In the genomic region with DNA sequence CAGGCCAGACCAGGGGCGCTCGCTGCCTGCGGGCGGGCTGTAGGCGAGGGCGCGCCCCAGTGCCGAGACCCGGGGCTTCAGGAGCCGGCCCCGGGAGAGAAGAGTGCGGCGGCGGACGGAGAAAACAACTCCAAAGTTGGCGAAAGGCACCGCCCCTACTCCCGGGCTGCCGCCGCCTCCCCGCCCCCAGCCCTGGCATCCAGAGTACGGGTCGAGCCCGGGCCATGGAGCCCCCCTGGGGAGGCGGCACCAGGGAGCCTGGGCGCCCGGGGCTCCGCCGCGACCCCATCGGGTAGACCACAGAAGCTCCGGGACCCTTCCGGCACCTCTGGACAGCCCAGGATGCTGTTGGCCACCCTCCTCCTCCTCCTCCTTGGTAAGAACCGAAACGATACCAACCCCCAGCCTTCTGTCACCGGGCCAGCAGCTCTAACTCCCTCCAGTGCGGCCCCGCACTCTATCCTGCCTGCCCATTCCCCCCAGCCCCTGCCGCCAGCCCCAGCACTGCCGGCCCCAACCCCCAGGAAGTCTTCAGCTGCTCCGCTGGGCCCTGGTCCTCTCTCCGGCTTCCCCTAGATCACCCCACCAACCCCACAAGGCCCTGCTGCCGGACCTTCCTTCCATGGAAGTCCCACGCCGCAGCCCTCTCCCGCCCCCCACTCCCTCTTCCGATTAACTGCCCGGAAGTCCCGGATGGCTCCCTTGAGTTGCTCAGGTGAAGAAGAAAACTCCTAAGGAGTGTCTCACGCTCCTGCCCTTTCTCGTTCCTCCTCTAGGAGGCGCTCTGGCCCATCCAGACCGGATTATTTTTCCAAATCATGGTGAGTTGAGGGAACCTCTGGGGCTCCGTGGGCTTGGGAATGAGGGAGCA, we compare ENCODE assay signal across 8 cellular contexts. TPM values are rescaled to one million over a fixed set of nuclear protein-coding genes. Genes with fewer than 3 reads are reported as not detected.
A peak's percentile ranks its signal among the peaks of the same experiment; 100 is the strongest.
DNase-seq lines count a peak whose midpoint lies in the region; ATAC-seq, FAIRE-seq and TF ChIP-seq lines count a peak whose summit lies in the region.

No MANE protein-coding gene starts in this region.

- peak overlapping the region; percentile 88 to 89 for H3K4me3 ChIP-seq in neuronal stem cell (ENCODE audit: low read length in 2 of 2)

- peaks cover 8 to 29% of the 10 kb centered on the region in 2 donors for H3K36me3 ChIP-seq in neuronal stem cell (replicated peaks in 1 of 2; ENCODE audit: control insufficient read depth in 2 of 2, insufficient read depth in 2 of 2, low read length in 2 of 2)

- H3K18ac ChIP-seq in neuronal stem cell (ENCODE audit: low read length) = peak overlapping the region; percentile 93

- H3K4me1 Mint-ChIP-seq in IgD-negative memory B cell = peaks cover 12 to 23% (median 17%) of the 10 kb centered on the region in 3 donors

- peak overlapping the region; percentile 85 for H3K4me2 ChIP-seq in neuronal stem cell (ENCODE audit: insufficient read depth, low read length, poor library complexity, severe bottlenecking)

- ATAC-seq in GM21381 (IDR thresholded peaks at IDR 0.05; ENCODE audit: unreplicated experiment) = peak; percentile 25
- ATAC-seq in foreskin keratinocyte = peak; percentile 62

- H3K9me3 ChIP-seq in neuronal stem cell (replicated peaks in 1 of 2; ENCODE audit: control insufficient read depth in 2 of 2, insufficient read depth in 1 of 2, low read depth in 1 of 2, low read length in 2 of 2) = no peaks in the 10 kb centered on the region

- H3K4ac ChIP-seq in neuronal stem cell (ENCODE audit: low read length) = no peak overlapping the region

- H3K36me3 Mint-ChIP-seq in IgD-negative memory B cell = peaks cover 9% of the 10 kb centered on the region

- peak overlapping the region; percentile 66 for H2BK5ac ChIP-seq in neuronal stem cell (ENCODE audit: low read length)

- peak overlapping the region; percentile 76 for H3K14ac ChIP-seq in neuronal stem cell (ENCODE audit: low read length)

- peak overlapping the region; percentile 54 for H2BK120ac ChIP-seq in neuronal stem cell (ENCODE audit: low read depth, low read length)

- H2BK12ac ChIP-seq in neuronal stem cell (ENCODE audit: low read length) = no peak overlapping the region

- no peaks in the 10 kb centered on the region for H3K9me3 Mint-ChIP-seq in IgD-negative memory B cell

- peak overlapping the region; percentile 80 for H3K23ac ChIP-seq in neuronal stem cell (ENCODE audit: low read depth, low read length, poor library complexity)

- H2AFZ ChIP-seq in neuronal stem cell (ENCODE audit: low read length) = peak overlapping the region; percentile 95

- TF ChIP-seq CTCF in foreskin keratinocyte (conservative IDR thresholded peaks at IDR 0.05) = peak; percentile 98

- H3K9ac ChIP-seq in neuronal stem cell (ENCODE audit: low read depth, low read length, poor library complexity) = peak overlapping the region; percentile 71

- H3K79me1 ChIP-seq in neuronal stem cell (ENCODE audit: low read depth, low read length) = no peaks in the 10 kb centered on the region

- peak; percentile 80 for DNase-seq in D341Med (ENCODE audit: low spot score)
- peak; percentile 58 for DNase-seq in RCC 7860 (ENCODE audit: low spot score)
- peak; percentile 91 for DNase-seq in activated effector memory CD4-positive, alpha-beta T cell treated with anti-CD3 and anti-CD28 coated beads, Interleukin-2, amount 50 U/mL, for 16 hours
- DNase-seq in foreskin keratinocyte = peak in 1 of 2 donors; percentile 78
- DNase-seq in neuronal stem cell (ENCODE audit: low spot score) = peak; percentile 88
- DNase-seq in superior temporal gyrus (ENCODE audit: extremely low spot score) = peak; percentile 84

- peak overlapping the region; percentile 94 to 97 (median 94) for H3K27ac Mint-ChIP-seq in IgD-negative memory B cell

- peak overlapping the region; percentile 55 for H3K27ac ChIP-seq in foreskin keratinocyte
- H3K27ac ChIP-seq in neuronal stem cell (replicated peaks; ENCODE audit: low read length) = peak overlapping the region; percentile 68

- H3K4me3 Mint-ChIP-seq in IgD-negative memory B cell = peak overlapping the region; percentile 85 to 98 (median 96)

- no peak overlapping the region for H4K8ac ChIP-seq in neuronal stem cell (ENCODE audit: low read depth, low read length)

- FAIRE-seq in RCC 7860 (lab: Jason Lieb, UNC) = no peak

- H2BK15ac ChIP-seq in neuronal stem cell (ENCODE audit: low read length) = peak overlapping the region; percentile 89

- H3K4me1 ChIP-seq in foreskin keratinocyte (peaks cover 5% of the 10 kb centered on the region), neuronal stem cell (ENCODE audit: control insufficient read depth in 2 of 2, insufficient read depth in 1 of 2, low read depth in 1 of 2, low read length in 2 of 2) (peaks cover 1 to 2% of the 10 kb centered on the region in 2 donors)

- WGBS in neuronal stem cell (ENCODE audit: extremely low coverage in 2 of 2, insufficient read length in 2 of 2, insufficient replicate concordance in 1 of 2), 2 donors = no CpG with 5 or more reads among the region's 54 CpGs

- H3K27me3 ChIP-seq in foreskin keratinocyte = no peaks in the 10 kb centered on the region
- H3K27me3 ChIP-seq in neuronal stem cell (ENCODE audit: control insufficient read depth in 3 of 3, insufficient read depth in 3 of 3, low read depth in 1 of 3, low read length in 3 of 3) = no peaks in the 10 kb centered on the region

- H4K91ac ChIP-seq in neuronal stem cell (ENCODE audit: low read depth, low read length, poor library complexity) = no peak overlapping the region

- no peaks in the 10 kb centered on the region for H3K27me3 Mint-ChIP-seq in IgD-negative memory B cell

- no peak overlapping the region for H2AK5ac ChIP-seq in neuronal stem cell (ENCODE audit: low read depth, low read length)

RNA-seq across cellular contexts. Expression of a gene that starts 0.7 kb away (rescaled TPM):
- polyA plus RNA-seq in IgD-negative memory B cell = 113 TPM
- 65.2 and 76.2 TPM in 2 replicates for total RNA-seq in foreskin keratinocyte
- polyA plus RNA-seq in foreskin keratinocyte = 56.5 and 58.5 TPM in 2 replicates
- polyA plus RNA-seq in neuronal stem cell (2013, experiment 1 of 2) = 4.7 TPM
- polyA plus RNA-seq in neuronal stem cell (2013, experiment 2 of 2) = 4.6 TPM

RNA-seq across cellular contexts. Expression of a gene that starts 10.8 kb away (rescaled TPM):
- polyA plus RNA-seq in IgD-negative memory B cell = 2.6 TPM
- 0.14 TPM in 2 replicates for total RNA-seq in foreskin keratinocyte
- 0.11 and 0.18 TPM in 2 replicates for polyA plus RNA-seq in foreskin keratinocyte
- 1.8 TPM for polyA plus RNA-seq in neuronal stem cell (2013, experiment 1 of 2)
- 1.8 TPM for polyA plus RNA-seq in neuronal stem cell (2013, experiment 2 of 2)

RNA-seq across cellular contexts. Expression of a gene that starts 35.8 kb away (rescaled TPM):
- not detected for polyA plus RNA-seq in IgD-negative memory B cell
- 234 and 241 TPM in 2 replicates for total RNA-seq in foreskin keratinocyte
- polyA plus RNA-seq in foreskin keratinocyte = 148 and 159 TPM in 2 replicates
- 34.0 TPM for polyA plus RNA-seq in neuronal stem cell (2013, experiment 1 of 2)
- polyA plus RNA-seq in neuronal stem cell (2013, experiment 2 of 2) = 34.3 TPM

RNA-seq across cellular contexts. Expression of a gene that starts 42.5 kb away (rescaled TPM):
- 200 TPM for polyA plus RNA-seq in IgD-negative memory B cell
- total RNA-seq in foreskin keratinocyte = 176 and 219 TPM in 2 replicates
- polyA plus RNA-seq in foreskin keratinocyte = 418 and 434 TPM in 2 replicates
- polyA plus RNA-seq in neuronal stem cell (2013, experiment 1 of 2) = 193 TPM
- polyA plus RNA-seq in neuronal stem cell (2013, experiment 2 of 2) = 197 TPM

RNA-seq across cellular contexts. Expression of a gene that starts 46.8 kb away (rescaled TPM):
- polyA plus RNA-seq in IgD-negative memory B cell = 49.7 TPM
- total RNA-seq in foreskin keratinocyte = 42.4 and 47.2 TPM in 2 replicates
- 27.0 and 32.1 TPM in 2 replicates for polyA plus RNA-seq in foreskin keratinocyte
- polyA plus RNA-seq in neuronal stem cell (2013, experiment 1 of 2) = 58.0 TPM
- 55.8 TPM for polyA plus RNA-seq in neuronal stem cell (2013, experiment 2 of 2)

Comparison
In these comparisons a context has a peak if more than half of its experiments do, and no peak if none do; other contexts are left out.
1. RNA of a gene that starts 35.8 kb away (polyA plus RNA-seq): 148 to 159 TPM in foreskin keratinocyte; not detected in IgD-negative memory B cell (single experiment); every median in the first group is over 100 times any median in the second.